8 cellular contexts compared by ENCODE assay signal in the genomic region with DNA sequence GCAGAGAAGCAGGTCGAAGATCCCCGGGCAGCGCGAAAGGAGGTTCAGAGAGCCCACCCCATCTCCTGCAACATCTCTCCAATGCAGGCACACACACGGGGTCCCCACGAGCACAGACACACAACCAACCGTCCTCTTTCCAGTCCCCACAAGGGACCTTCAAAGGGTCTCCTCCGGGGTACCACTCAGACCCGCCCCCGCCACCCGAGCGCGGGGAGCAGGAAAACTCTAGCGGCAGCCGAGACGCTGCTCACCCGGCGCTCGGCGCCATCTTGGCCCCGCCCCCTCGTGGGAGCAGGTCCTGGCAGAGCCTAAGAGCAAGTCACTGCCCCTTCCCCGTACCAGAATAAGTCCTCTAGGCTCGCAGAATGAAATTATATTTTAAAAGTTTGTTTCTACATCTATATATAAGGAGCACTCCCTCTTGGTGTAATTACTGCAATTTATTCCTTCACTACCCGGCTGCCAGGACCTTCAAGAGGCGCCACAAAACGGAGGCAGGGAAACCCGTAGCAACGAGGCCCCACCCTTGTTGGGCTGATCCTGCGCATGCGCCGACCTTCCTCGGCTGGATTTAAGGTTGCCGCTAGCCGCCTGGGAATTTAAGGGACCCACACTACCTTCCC. TPM values are rescaled to one million over a fixed set of nuclear protein-coding genes. Genes with fewer than 3 reads are reported as not detected.
DNase-seq lines count a peak whose midpoint lies in the region; ATAC-seq and TF ChIP-seq lines count a peak whose summit lies in the region.

A gene with protein sequence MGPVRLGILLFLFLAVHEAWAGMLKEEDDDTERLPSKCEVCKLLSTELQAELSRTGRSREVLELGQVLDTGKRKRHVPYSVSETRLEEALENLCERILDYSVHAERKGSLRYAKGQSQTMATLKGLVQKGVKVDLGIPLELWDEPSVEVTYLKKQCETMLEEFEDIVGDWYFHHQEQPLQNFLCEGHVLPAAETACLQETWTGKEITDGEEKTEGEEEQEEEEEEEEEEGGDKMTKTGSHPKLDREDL (plus strand): TSS at position 560 of the 626 bp plus-strand sequence. CDS start 111 bp downstream, outside the sequence.
TAF6 (minus strand) TSS at position 284 of the 626 bp plus-strand sequence. CDS start 5,149 bp downstream, outside the sequence.

- WGBS in upper lobe of left lung, 2 donors, result 0 to 1% methylated on average over 28 to 33 of the region's 35 CpGs

- peaks cover 13% of the 10 kb centered on the region for H3K4me1 ChIP-seq in adipocyte (ENCODE audit: control insufficient read depth, insufficient read depth, low read length)
- H3K4me1 ChIP-seq in upper lobe of left lung, result peaks cover 16 to 26% (median 17%) of the 10 kb centered on the region in 4 donors

- H3K36me3 ChIP-seq in adipocyte (ENCODE audit: control insufficient read depth, insufficient read depth, low read length, severe bottlenecking) (no peaks in the 10 kb centered on the region), upper lobe of left lung (peaks cover 0 to 6% (median 2%) of the 10 kb centered on the region in 4 donors)

- DNase-seq in NCI-H1436 treated with DMSO at 0.1 percent for 48 hours (lab: John Stamatoyannopoulos, UW) (peak; percentile 81), T follicular helper cell (ENCODE audit: low read depth) (peak; percentile 94), adipocyte (ENCODE audit: low read depth) (peak; percentile 98), cardiac septum (ENCODE audit: low spot score) (peak; percentile 98), posterior cingulate gyrus (peak; percentile 94 to 99 (median 96)), upper lobe of left lung (peak; percentile 96)

- TF ChIP-seq EP300 in upper lobe of left lung (IDR thresholded peaks at IDR 0.05), result no peak

- intact Hi-C loops in cardiac septum (cut with DNase I) (loop anchor here (1.0 kb wide), 2 partner anchors 8 to 19 kb away; no protein-coding TSS in a partner anchor), posterior cingulate gyrus (cut with DNase I) (loop anchor here (1.0 kb wide), 1 partner anchor 18 kb away; the partner anchor contains the start of genes AP4M1 and MCM7)

- peak within 1 kb of the TSS; percentile 92 for H3K9ac ChIP-seq in adipocyte (ENCODE audit: low read length)

- H3K27me3 ChIP-seq in adipocyte (replicated peaks; ENCODE audit: control insufficient read depth, insufficient read depth, low read length) (no peaks in the 10 kb centered on the region), upper lobe of left lung (no peaks in the 10 kb centered on the region)

- peak within 1 kb of the TSS; percentile 79 to 89 (median 86) for H3K27ac ChIP-seq in upper lobe of left lung

- ATAC-seq in HG02763 (IDR thresholded peaks at IDR 0.05; ENCODE audit: unreplicated experiment) (peak; percentile 77), upper lobe of left lung (ENCODE audit: low FRiP score in 2 of 2) (peak; percentile 95 to 97)

- TF ChIP-seq CTCF in GM12875 (IDR thresholded peaks at IDR 0.05; ENCODE audit: borderline replicate concordance, insufficient read depth, low read depth, low read length) (no peak), upper lobe of left lung (IDR thresholded peaks at IDR 0.05) (no peak)

- H3K4me3 ChIP-seq in GM12875 (ENCODE audit: low read depth, low read length) (peak within 1 kb of the TSS; percentile 69), adipocyte (ENCODE audit: low read length) (peak within 1 kb of the TSS; percentile 92), upper lobe of left lung (peak within 1 kb of the TSS; percentile 54 to 96 (median 87))

- no peaks in the 10 kb centered on the region for H3K9me3 ChIP-seq in adipocyte (ENCODE audit: control insufficient read depth, low read length)
- H3K9me3 ChIP-seq in upper lobe of left lung, result no peaks in the 10 kb centered on the region

- TF ChIP-seq POLR2A in upper lobe of left lung (IDR thresholded peaks at IDR 0.05), result peak in 2 of 4 donors; percentile 39 to 80

RNA-seq across cellular contexts. Expression of the first gene that starts in this region (rescaled TPM):
- total RNA-seq in cardiac septum (9.7 TPM), upper lobe of left lung (10 to 100 TPM in 2 of 6 donors, 1 to 10 TPM in 4; 2.9 to 14.6 (median 6.5) TPM)

RNA-seq across cellular contexts. Expression of gene TAF6, which starts in this region (rescaled TPM):
- total RNA-seq in cardiac septum (26.6 TPM), upper lobe of left lung (10 to 100 TPM; 33.4 to 76.5 (median 53.0) TPM)

Comparison
In these comparisons a context has a peak if more than half of its experiments do, and no peak if none do; other contexts are left out.
1. Peak in every context shown above with its lines: DNase-seq, ATAC-seq, H3K4me3 ChIP-seq and H3K27ac ChIP-seq.